In the genomic region with DNA sequence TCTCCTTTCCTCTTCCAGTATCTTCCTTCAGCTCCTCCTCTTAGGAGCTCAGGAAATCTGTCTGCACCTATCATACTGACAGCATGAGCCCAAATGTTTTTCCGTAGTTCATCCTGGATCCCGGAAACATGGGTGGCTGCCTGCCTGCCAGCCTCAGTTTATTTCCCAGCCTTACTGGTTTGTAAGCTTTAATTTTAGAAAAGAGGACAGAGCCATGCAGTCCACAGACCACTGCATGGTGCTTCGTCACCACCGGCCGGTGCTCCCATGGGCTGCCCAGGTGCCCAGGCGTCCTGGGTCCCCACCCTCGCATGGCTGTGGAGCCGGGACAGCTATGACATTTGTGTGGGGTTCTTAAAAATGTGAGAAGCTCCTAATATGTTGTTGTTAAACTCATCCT, we compare ENCODE assay signal across 5 cellular contexts. TPM values are rescaled to one million over a fixed set of nuclear protein-coding genes. Genes with fewer than 3 reads are reported as not detected.
"Had no signal": no experiment of that assay in that cellular context is flagged by ENCODE, and none has a peak within 500 bp of the region (broad histone marks: within the 10 kb centered on the region; RNA-seq: fewer than 3 reads in every experiment).

No MANE protein-coding gene starts in this region.

RNA-seq across cellular contexts. Expression of gene DPP6, which starts 24.4 kb away (rescaled TPM):
- total RNA-seq: HepG2, HT-29, HT1080, IMR-90, K562 had no signal
